Comparison of ENCODE assay signal across 17 cellular contexts in genomic region chr4:78990938-78991810, GRCh38. TPM values are rescaled to one million over a fixed set of nuclear protein-coding genes. Genes with fewer than 3 reads are reported as not detected.
DNase-seq lines count a peak whose midpoint lies in the region; ATAC-seq, FAIRE-seq and TF ChIP-seq lines count a peak whose summit lies in the region.
"Had no signal": no experiment of that assay in that cellular context is flagged by ENCODE, and none has a peak within 500 bp of the region (broad histone marks: within the 10 kb centered on the region; RNA-seq: fewer than 3 reads in every experiment).

No MANE protein-coding gene starts in this region.

- CTCF ChIA-PET in K562 (lab: Yijun Ruan, JAX; ENCODE audit: low intra/inter-chr PET ratio), result no interaction called here

- intact Hi-C loops in Right ventricle myocardium superior (cut with DNase I), result no loop called here
- intact Hi-C loops in left ventricle myocardium inferior (cut with micrococcal nuclease), result no loop called here
- intact Hi-C loops in K562 (cut with micrococcal nuclease), result no loop called here

- TF ChIP-seq POLR2A in K562 (conservative IDR thresholded peaks at IDR 0.05), result no peak

- H3K79me2 ChIP-seq in K562 (ENCODE audit: control insufficient read depth, insufficient read depth, low read length), result no peaks in the 10 kb centered on the region
- H3K79me2 ChIP-seq in osteoblast (ENCODE audit: insufficient read depth, low read length), result no peaks in the 10 kb centered on the region

- H3K4me1 ChIP-seq in left ventricle myocardium inferior (no peaks in the 10 kb centered on the region), K562 (replicated peaks in 1 of 2; ENCODE audit: control insufficient read depth in 2 of 2, insufficient read depth in 2 of 2, low read length in 2 of 2) (peaks cover 0 to 2% of the 10 kb centered on the region in 2 experiments; a peak in 1 of 5 replicates), osteoblast (ENCODE audit: insufficient read depth, low read length) (no peaks in the 10 kb centered on the region)
- H3K4me1 ChIP-seq: BLaER1, Caco-2, HAP-1 had no signal

- H3K9ac ChIP-seq in K562 (ENCODE audit: insufficient read depth in 1 of 2, low read depth in 2 of 2, low read length in 2 of 2), result no peak overlapping the region
- H3K9ac ChIP-seq: BLaER1 had no signal

- H3K4me2 ChIP-seq in K562 (ENCODE audit: insufficient read depth, low read length) (no peak overlapping the region), osteoblast (ENCODE audit: insufficient read depth, low read length) (no peak overlapping the region)
- H3K4me2 ChIP-seq: BLaER1 had no signal

- BruUV-seq in K562 (replicated peaks; lab: Mats Ljungman, UMichigan), result no TSS peak

- H3K36me3 Mint-ChIP-seq in HFFc6 (ENCODE audit: low read depth) (no peaks in the 10 kb centered on the region), chondrocyte (ENCODE audit: low read depth) (no peaks in the 10 kb centered on the region)
- H3K36me3 Mint-ChIP-seq: CD8-positive, alpha-beta memory T cell had no signal

- ATAC-seq in Right ventricle myocardium superior (ENCODE audit: poor library complexity) (peak; percentile 77), K562 (no peak)

- H4K20me1 ChIP-seq in K562 (replicated peaks; ENCODE audit: control insufficient read depth, insufficient read depth, low read length), result no peaks in the 10 kb centered on the region
- no peaks in the 10 kb centered on the region for H4K20me1 ChIP-seq in osteoblast (ENCODE audit: insufficient read depth, low read length)
- H4K20me1 ChIP-seq: BLaER1 had no signal

- 4% methylated on average over 4 of the region's 4 CpGs for WGBS in K562 (ENCODE audit: insufficient coverage, low coverage, missing lambda C conversion rate)

- FAIRE-seq in K562 (lab: Jason Lieb, UNC), result peak; percentile 46
- FAIRE-seq: GM12892 had no signal

- H2AFZ ChIP-seq in K562 (ENCODE audit: low read depth, low read length), result no peak overlapping the region
- H2AFZ ChIP-seq in osteoblast (ENCODE audit: low read length), result no peak overlapping the region

- POLR2A ChIA-PET in K562 (lab: Yijun Ruan, JAX), result no interaction called here

- no peaks in the 10 kb centered on the region for H3K36me3 ChIP-seq in left ventricle myocardium inferior
- no peaks in the 10 kb centered on the region for H3K36me3 ChIP-seq in K562 (ENCODE audit: control insufficient read depth, insufficient read depth, low read length)
- H3K36me3 ChIP-seq in osteoblast (ENCODE audit: insufficient read depth, low read length), result no peaks in the 10 kb centered on the region
- H3K36me3 ChIP-seq: BLaER1, HAP-1 had no signal

- H3K9me3 Mint-ChIP-seq in HFFc6 (no peaks in the 10 kb centered on the region), chondrocyte (ENCODE audit: low read depth) (peaks cover under 1% of the 10 kb centered on the region)
- H3K9me3 Mint-ChIP-seq: CD8-positive, alpha-beta memory T cell had no signal

- no peak overlapping the region for H3K27ac ChIP-seq in left ventricle myocardium inferior (replicated peaks)
- H3K27ac ChIP-seq in K562 (ENCODE audit: extremely low read depth, low read depth, low read length), result no peak overlapping the region
- no peak overlapping the region for H3K27ac ChIP-seq in osteoblast (ENCODE audit: low read depth, low read length)
- H3K27ac ChIP-seq: BLaER1 had no signal

- H3K27ac Mint-ChIP-seq in HFFc6, result no peak overlapping the region
- H3K27ac Mint-ChIP-seq in chondrocyte (ENCODE audit: unreplicated experiment), result no peak overlapping the region
- H3K27ac Mint-ChIP-seq: CD8-positive, alpha-beta memory T cell had no signal

- TF ChIP-seq EP300 in K562 (IDR thresholded peaks at IDR 0.05; ENCODE audit: low read length), result no peak

- H3K4me3 ChIP-seq in left ventricle myocardium inferior, result no peak overlapping the region
- H3K4me3 ChIP-seq in K562, result no peak overlapping the region
- H3K4me3 ChIP-seq in osteoblast (ENCODE audit: insufficient read depth, low read length), result no peak overlapping the region
- H3K4me3 ChIP-seq: BLaER1, HAP-1 had no signal

- in situ Hi-C loops in K562 (cut with MboI), result no loop called here

- no peak for TF ChIP-seq RAD21 in K562 (CRISPR knock-in tag; conservative IDR thresholded peaks at IDR 0.05 in 1 of 2, IDR thresholded peaks at IDR 0.05 in 1 of 2)

- H3K9me1 ChIP-seq in K562 (ENCODE audit: control insufficient read depth, insufficient read depth, low read length), result no peaks in the 10 kb centered on the region

- H3K27me3 Mint-ChIP-seq in HFFc6 (ENCODE audit: insufficient read depth) (no peaks in the 10 kb centered on the region; the same call in 1 of the 2 replicates), chondrocyte (ENCODE audit: low read depth) (peaks cover 39% of the 10 kb centered on the region)

- H3K4me1 Mint-ChIP-seq in HFFc6 (ENCODE audit: low read depth) (no peaks in the 10 kb centered on the region), chondrocyte (ENCODE audit: low read depth) (no peaks in the 10 kb centered on the region)
- H3K4me1 Mint-ChIP-seq: CD8-positive, alpha-beta memory T cell had no signal

- H3K27me3 ChIP-seq in left ventricle myocardium inferior (ENCODE audit: low read depth) (no peaks in the 10 kb centered on the region), K562 (ENCODE audit: control insufficient read depth in 2 of 2, insufficient read depth in 2 of 2, low read length in 2 of 2) (no peaks in the 10 kb centered on the region), osteoblast (ENCODE audit: insufficient read depth, low read length) (peaks cover 3% of the 10 kb centered on the region)
- H3K27me3 ChIP-seq: BLaER1 had no signal

- H3K9me3 ChIP-seq in left ventricle myocardium inferior (replicated peaks), result peaks cover 1% of the 10 kb centered on the region
- H3K9me3 ChIP-seq in K562 (replicated peaks; ENCODE audit: control insufficient read depth, insufficient read depth, low read depth, low read length), result no peaks in the 10 kb centered on the region
- H3K9me3 ChIP-seq in osteoblast (ENCODE audit: low read depth, low read length), result no peaks in the 10 kb centered on the region
- H3K9me3 ChIP-seq: BLaER1, Caco-2, HAP-1 had no signal

- TF ChIP-seq CTCF in left ventricle myocardium inferior (IDR thresholded peaks at IDR 0.05; ENCODE audit: borderline replicate concordance), result no peak
- no peak for TF ChIP-seq CTCF in K562 (IDR thresholded peaks at IDR 0.05 in 2 of 3, conservative IDR thresholded peaks at IDR 0.05 in 1 of 3; ENCODE audit: insufficient read depth in 2 of 3, low read depth in 1 of 3, low read length in 3 of 3)
- no peak for TF ChIP-seq CTCF in osteoblast (IDR thresholded peaks at IDR 0.05; ENCODE audit: extremely low read depth, low read depth, low read length)
- TF ChIP-seq CTCF in HFFc6 (IDR thresholded peaks at IDR 0.05), result no peak
- TF ChIP-seq CTCF in chondrocyte (IDR thresholded peaks at IDR 0.05), result no peak

- no peak overlapping the region for H3K4me3 Mint-ChIP-seq in HFFc6
- no peak overlapping the region for H3K4me3 Mint-ChIP-seq in chondrocyte (ENCODE audit: unreplicated experiment)
- H3K4me3 Mint-ChIP-seq: CD8-positive, alpha-beta memory T cell had no signal

- DNase-seq in Right ventricle myocardium superior (no peak), left ventricle myocardium inferior (no peak), K562 (ENCODE audit: extremely low read depth in 1 of 4, low spot score in 3 of 4) (no peak), osteoblast (ENCODE audit: insufficient read length, low spot score, missing footprints) (peak; percentile 62), HFFc6 (no peak), NCI-H748 (lab: John Stamatoyannopoulos, UW; ENCODE audit: unreplicated experiment) (no peak), chondrocyte (ENCODE audit: low spot score) (no peak)
- DNase-seq: 8988T; AML-193; Caco-2; CD8-positive, alpha-beta memory T cell; DND-41; GDM1; GOT3 had no signal

TF ChIP-seq in K562, 482 proteins besides CTCF, POLR2A, EP300 and RAD21 (continues in another document):
- no peak for TF ChIP-seq MITF (IDR thresholded peaks at IDR 0.05)
- TF ChIP-seq CBX3 (IDR thresholded peaks at IDR 0.05; ENCODE audit: borderline replicate concordance in 1 of 2, low read length in 2 of 2), result no peak
- TF ChIP-seq ZBTB7A (IDR thresholded peaks at IDR 0.05; ENCODE audit: borderline replicate concordance, control insufficient read depth, low read depth, low read length), result no peak

RNA-seq across cellular contexts. Expression of gene PAQR3, which starts 51.9 kb away (rescaled TPM):
- total RNA-seq in Right ventricle myocardium superior, result 6.9 TPM
- total RNA-seq in left ventricle myocardium inferior, result 9.8 TPM
- total RNA-seq in K562 (2011; cell fraction: chromatin; rRNA removed; ENCODE audit: low replicate concordance), result 30.4 and 87.1 TPM in 2 replicates
- 11.0 and 17.4 TPM in 2 replicates for total RNA-seq in K562 (2011; cell fraction: nucleolus; rRNA removed)
- 43.8 and 82.7 TPM in 2 replicates for total RNA-seq in K562 (2011; cell fraction: nucleoplasm; rRNA removed)
- 15.3 and 21.6 TPM in 2 replicates for total RNA-seq in K562 (2014; rRNA removed)
- 37.5 TPM in 2 replicates for total RNA-seq in K562 (2014; rRNA removed; fragmentation: Illumina TruSeq; extraction: Trizol)
- total RNA-seq in K562 (2015; rRNA removed; fragmentation: Illumina TruSeq; extraction: Trizol), result 27.6 and 31.6 TPM in 2 replicates
- 33.1 and 33.9 TPM in 2 replicates for total RNA-seq in K562 (2021)
- polyA plus RNA-seq in K562 (2011; rRNA removed), result 56.1 and 77.1 TPM in 2 replicates
- polyA plus RNA-seq in K562 (2011; cell fraction: cytosol; rRNA removed), result 20.8 and 58.9 TPM in 2 replicates
- 63.4 and 98.2 TPM in 2 replicates for polyA plus RNA-seq in K562 (2011; cell fraction: nucleus; rRNA removed)
- 29.2 and 31.4 TPM in 2 replicates for polyA plus RNA-seq in K562 (2012)
- 29.7 and 32.8 TPM in 2 replicates for polyA plus RNA-seq in K562 (2014; fragmentation: Illumina TruSeq; extraction: Trizol)
- polyA plus RNA-seq in K562 (2014; fragmentation: Nextera tagmentation; extraction: Ambion mirVana), result 10 to 100 TPM; 10.7 to 12.7 TPM
- polyA plus RNA-seq in K562 (2014; rRNA removed), result 20.5 and 31.8 TPM in 2 replicates
- 99.5 and 126 TPM in 2 replicates for polyA minus RNA-seq in K562 (2011; rRNA and poly(A)+ RNA removed)
- 40.8 and 41.1 TPM in 2 replicates for polyA minus RNA-seq in K562 (2011; cell fraction: cytosol; rRNA and poly(A)+ RNA removed)
- polyA minus RNA-seq in K562 (2011; cell fraction: nucleus; rRNA and poly(A)+ RNA removed), result 32.9 and 52.4 TPM in 2 replicates
- 13.8 and 16.6 TPM in 2 replicates for total RNA-seq in osteoblast
- 10 to 100 TPM; 18.1 to 26.3 (median 22.1) TPM for total RNA-seq in HFFc6 (2021; fragmentation: NEBNext Ultra II Directional; extraction: Animal tissue kit (Norgen Biotek cat#: 25700))
- 12.6 to 13.8 TPM (median 12.8 TPM) in 3 replicates for total RNA-seq in chondrocyte
